Comparison of ENCODE assay signal across 37 cellular contexts in the genomic region with DNA sequence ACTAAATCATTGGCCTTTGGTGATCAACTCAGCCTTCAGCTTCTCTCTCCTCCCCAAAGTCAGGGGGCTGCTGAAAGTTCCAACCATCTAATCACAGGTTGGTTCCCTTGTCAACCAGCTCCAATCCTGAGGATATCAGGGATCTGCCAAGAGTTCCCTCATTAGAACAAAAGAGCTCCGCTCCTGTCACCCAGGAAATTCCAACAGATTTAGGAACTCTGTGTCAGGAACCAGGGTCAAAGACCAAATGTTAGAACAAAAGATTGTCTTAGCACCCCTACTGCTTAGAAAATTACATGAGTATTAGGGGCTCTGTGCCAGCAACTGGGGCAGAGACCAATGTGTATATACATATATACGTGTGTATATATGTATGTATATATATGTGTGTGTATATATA.
"Had no signal": no experiment of that assay in that cellular context is flagged by ENCODE, and none has a peak within 500 bp of the region (broad histone marks: within the 10 kb centered on the region; RNA-seq: fewer than 3 reads in every experiment).

No MANE protein-coding gene starts in this region.

- H3K36me3 ChIP-seq: adrenal gland, brain microvascular endothelial cell, breast epithelium had no signal

- H3K27me3 ChIP-seq: adrenal gland, body of pancreas, brain microvascular endothelial cell, breast epithelium had no signal

- H3K36me3 Mint-ChIP-seq: activated CD4-positive, alpha-beta memory T cell treated with anti-CD3 and anti-CD28 coated beads for 36 hours; activated naive CD4-positive, alpha-beta T cell treated with anti-CD3 and anti-CD28 coated beads, Interleukin-2, amount 50 U/mL, for 72 hours; activated naive CD8-positive, alpha-beta T cell treated with anti-CD3 and anti-CD28 coated beads for 36 hours had no signal

- H3K27ac ChIP-seq: adrenal gland, body of pancreas, brain microvascular endothelial cell, breast epithelium, VCaP had no signal

- H3K9me3 Mint-ChIP-seq: activated B cell treated with CpG ODN at 0.5 μM for 24 hours; activated CD4-positive, alpha-beta memory T cell treated with anti-CD3 and anti-CD28 coated beads for 36 hours; activated CD4-positive, alpha-beta T cell treated with anti-CD3 and anti-CD28 coated beads, Interleukin-2, amount 10 ng/mL, durations not matched to agents 24 days and 14 days; activated CD8-positive, alpha-beta T cell treated with anti-CD3 and anti-CD28 coated beads for 36 hours; activated naive CD4-positive, alpha-beta T cell treated with anti-CD3 and anti-CD28 coated beads for 36 hours; activated naive CD4-positive, alpha-beta T cell treated with anti-CD3 and anti-CD28 coated beads, Interleukin-2, amount 50 U/mL, for 72 hours; activated naive CD8-positive, alpha-beta T cell treated with anti-CD3 and anti-CD28 coated beads for 36 hours; activated T-cell treated with anti-CD3 and anti-CD28 coated beads, Interleukin-2, amount 50 U/mL, for 4 hours; activated T-cell treated with anti-CD3 and anti-CD28 coated beads, Interleukin-2, amount 50 U/mL, for 72 hours; activated T-helper 1 cell treated with anti-CD3 and anti-CD28 coated beads, Interleukin-12 subunit alpha, Interleukin-12 subunit beta, Interleukin-2, Interleukin-4 antibody, amounts not matched to agents 30 ng/mL and 10 ng/mL and 1 ng/mL, durations not matched to agents 14 hours and 24 hours and 36 hours; activated T-helper 17 cell treated with anti-CD3 and anti-CD28 coated beads, Interleukin-2, amount 50 U/mL, for 72 hours; T-helper 1 cell treated with Interleukin-12 subunit alpha and Interleukin-12 subunit beta and Interleukin-4 antibody, amounts not matched to agents 30 μg/mL and 1 μg/mL, for 36 hours; T-helper 2 cell treated with Interferon-gamma antibody and Interleukin-4, amounts not matched to agents 5 μg/mL and 100 μg/mL, for 36 hours had no signal

- DNase-seq: activated B cell treated with CpG ODN at 0.5 μM for 24 hours; activated CD4-positive, alpha-beta memory T cell treated with anti-CD3 and anti-CD28 coated beads for 36 hours; activated CD4-positive, alpha-beta T cell treated with anti-CD3 and anti-CD28 coated beads for 4 hours; activated CD4-positive, alpha-beta T cell treated with anti-CD3 and anti-CD28 coated beads, Interleukin-2, amount 10 ng/mL, durations not matched to agents 24 days and 14 days; activated CD4-positive, alpha-beta T cell treated with anti-CD3 and anti-CD28 coated beads, Interleukin-2, amount 50 U/mL, for 1 hour; activated CD4-positive, alpha-beta T cell treated with anti-CD3 and anti-CD28 coated beads, Interleukin-2, amount 50 U/mL, for 4 hours; activated CD4-positive, CD25-positive, alpha-beta regulatory T cell treated with anti-CD3 and anti-CD28 coated beads, Interleukin-2, amount 50 U/mL, for 72 hours; activated CD8-positive, alpha-beta memory T cell treated with anti-CD3 and anti-CD28 coated beads, Interleukin-2, amount 50 U/mL, for 4 hours; activated CD8-positive, alpha-beta T cell treated with anti-CD3 and anti-CD28 coated beads for 36 hours; activated effector memory CD4-positive, alpha-beta T cell treated with anti-CD3 and anti-CD28 coated beads, Interleukin-2, amount 50 U/mL, for 16 hours; activated gamma-delta T cell treated with Interleukin-2 at 50 U/mL for 16 hours; activated naive CD4-positive, alpha-beta T cell; activated naive CD4-positive, alpha-beta T cell treated with anti-CD3 and anti-CD28 coated beads for 36 hours; activated naive CD4-positive, alpha-beta T cell treated with anti-CD3 and anti-CD28 coated beads, Interleukin-2, amount 50 U/mL, for 16 hours; activated naive CD8-positive, alpha-beta T cell treated with anti-CD3 and anti-CD28 coated beads for 36 hours; activated T-cell treated with anti-CD3 and anti-CD28 coated beads for 4 hours; activated T-cell treated with anti-CD3 and anti-CD28 coated beads, Interleukin-2, amount 50 U/mL, for 1 hour; activated T-cell treated with anti-CD3 and anti-CD28 coated beads, Interleukin-2, amount 50 U/mL, for 4 hours; activated T-cell treated with anti-CD3 and anti-CD28 coated beads, Interleukin-2, amount 50 U/mL, for 72 hours; adrenal gland; amniotic stem cell; aorta; body of pancreas; brain microvascular endothelial cell; central memory CD4-positive, alpha-beta T cell; T-helper 1 cell; T-helper 2 cell; T-helper 9 cell had no signal

- H3K27ac Mint-ChIP-seq: activated B cell treated with CpG ODN at 0.5 μM for 24 hours; activated CD4-positive, alpha-beta memory T cell treated with anti-CD3 and anti-CD28 coated beads for 36 hours; activated CD4-positive, alpha-beta T cell treated with anti-CD3 and anti-CD28 coated beads, Interleukin-2, amount 10 ng/mL, durations not matched to agents 24 days and 14 days; activated CD8-positive, alpha-beta T cell treated with anti-CD3 and anti-CD28 coated beads for 36 hours; activated naive CD4-positive, alpha-beta T cell treated with anti-CD3 and anti-CD28 coated beads for 36 hours; activated naive CD4-positive, alpha-beta T cell treated with anti-CD3 and anti-CD28 coated beads, Interleukin-2, amount 50 U/mL, for 72 hours; activated naive CD8-positive, alpha-beta T cell treated with anti-CD3 and anti-CD28 coated beads for 36 hours; activated T-cell treated with anti-CD3 and anti-CD28 coated beads, Interleukin-2, amount 50 U/mL, for 72 hours; activated T-helper 1 cell treated with anti-CD3 and anti-CD28 coated beads, Interleukin-12 subunit alpha, Interleukin-12 subunit beta, Interleukin-2, Interleukin-4 antibody, amounts not matched to agents 30 ng/mL and 10 ng/mL and 1 ng/mL, durations not matched to agents 14 hours and 24 hours and 36 hours; activated T-helper 17 cell treated with anti-CD3 and anti-CD28 coated beads, Interleukin-2, amount 50 U/mL, for 72 hours; T-helper 1 cell treated with Interleukin-12 subunit alpha and Interleukin-12 subunit beta and Interleukin-4 antibody, amounts not matched to agents 30 μg/mL and 1 μg/mL, for 36 hours; T-helper 2 cell treated with Interferon-gamma antibody and Interleukin-4, amounts not matched to agents 5 μg/mL and 100 μg/mL, for 36 hours had no signal

- H3K4me3 ChIP-seq: adrenal gland, body of pancreas, breast epithelium had no signal

- H3K4me1 Mint-ChIP-seq: activated B cell treated with CpG ODN at 0.5 μM for 24 hours; activated naive CD8-positive, alpha-beta T cell treated with anti-CD3 and anti-CD28 coated beads for 36 hours; activated T-helper 17 cell treated with anti-CD3 and anti-CD28 coated beads, Interleukin-2, amount 50 U/mL, for 72 hours had no signal

- H3K9me3 ChIP-seq: adrenal gland, body of pancreas, breast epithelium had no signal

- H3K27me3 Mint-ChIP-seq: activated B cell treated with CpG ODN at 0.5 μM for 24 hours; activated CD4-positive, alpha-beta T cell treated with anti-CD3 and anti-CD28 coated beads, Interleukin-2, amount 10 ng/mL, durations not matched to agents 24 days and 14 days; activated CD8-positive, alpha-beta T cell treated with anti-CD3 and anti-CD28 coated beads for 36 hours; activated T-helper 17 cell treated with anti-CD3 and anti-CD28 coated beads, Interleukin-2, amount 50 U/mL, for 72 hours had no signal

- H3K4me3 Mint-ChIP-seq: activated B cell treated with CpG ODN at 0.5 μM for 24 hours; activated CD4-positive, alpha-beta memory T cell treated with anti-CD3 and anti-CD28 coated beads for 36 hours; activated CD4-positive, alpha-beta T cell treated with anti-CD3 and anti-CD28 coated beads, Interleukin-2, amount 10 ng/mL, durations not matched to agents 24 days and 14 days; activated CD8-positive, alpha-beta T cell treated with anti-CD3 and anti-CD28 coated beads for 36 hours; activated naive CD4-positive, alpha-beta T cell treated with anti-CD3 and anti-CD28 coated beads for 36 hours; activated naive CD8-positive, alpha-beta T cell treated with anti-CD3 and anti-CD28 coated beads for 36 hours; activated T-cell treated with anti-CD3 and anti-CD28 coated beads, Interleukin-2, amount 50 U/mL, for 4 hours; activated T-cell treated with anti-CD3 and anti-CD28 coated beads, Interleukin-2, amount 50 U/mL, for 72 hours; activated T-helper 1 cell treated with anti-CD3 and anti-CD28 coated beads, Interleukin-12 subunit alpha, Interleukin-12 subunit beta, Interleukin-2, Interleukin-4 antibody, amounts not matched to agents 30 ng/mL and 10 ng/mL and 1 ng/mL, durations not matched to agents 14 hours and 24 hours and 36 hours; activated T-helper 17 cell treated with anti-CD3 and anti-CD28 coated beads, Interleukin-2, amount 50 U/mL, for 72 hours; T-helper 1 cell treated with Interleukin-12 subunit alpha and Interleukin-12 subunit beta and Interleukin-4 antibody, amounts not matched to agents 30 μg/mL and 1 μg/mL, for 36 hours; T-helper 2 cell treated with Interferon-gamma antibody and Interleukin-4, amounts not matched to agents 5 μg/mL and 100 μg/mL, for 36 hours had no signal

- H3K4me1 ChIP-seq: adrenal gland, body of pancreas, breast epithelium had no signal

- FAIRE-seq: astrocyte, TTC549 had no signal
